Comparison of ENCODE assay signal across 8 cellular contexts in the genomic region with DNA sequence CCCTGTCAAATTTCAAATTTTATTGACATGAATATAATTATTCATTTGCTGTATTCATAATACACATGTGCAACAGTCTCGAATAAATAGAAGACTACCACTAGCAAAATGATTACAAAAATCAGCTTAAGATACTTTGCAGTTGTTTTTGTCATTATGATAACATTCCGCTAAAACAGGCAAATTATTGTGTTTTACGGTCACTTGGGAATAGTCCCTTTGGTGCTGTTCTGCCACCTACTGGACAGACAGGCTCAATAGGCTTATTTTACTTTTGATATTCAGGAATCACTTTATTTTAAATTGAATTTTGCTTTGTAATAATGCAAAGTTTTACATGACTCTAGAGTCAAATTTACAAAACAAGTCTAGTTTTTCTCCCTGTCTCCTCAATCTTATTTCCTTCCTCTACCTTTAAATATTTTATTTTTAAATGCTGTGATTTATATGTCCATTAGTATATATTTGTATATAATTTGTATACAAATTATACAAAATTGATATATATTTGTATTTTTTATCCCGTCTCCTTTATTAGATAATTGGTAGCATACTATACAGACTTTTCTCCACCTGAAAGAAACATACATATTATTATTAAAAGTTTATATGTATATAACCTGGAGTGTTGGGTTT.
DNase-seq lines count a peak whose midpoint lies in the region; ATAC-seq and TF ChIP-seq lines count a peak whose summit lies in the region.

No MANE protein-coding gene starts in this region.

- no peak overlapping the region for H3K27ac Mint-ChIP-seq in neural progenitor cell

- H3K4me2 ChIP-seq in neural progenitor cell, result no peak overlapping the region

- no peaks in the 10 kb centered on the region for H3K79me2 ChIP-seq in neural progenitor cell (ENCODE audit: low read depth)

- H3K27me3 ChIP-seq in dorsolateral prefrontal cortex, result no peaks in the 10 kb centered on the region
- H3K27me3 ChIP-seq in neural progenitor cell, result no peaks in the 10 kb centered on the region
- H3K27me3 ChIP-seq in effector memory CD4-positive, alpha-beta T cell (replicated peaks; ENCODE audit: control insufficient read depth, insufficient read depth, low read length, poor library complexity, severe bottlenecking), result no peaks in the 10 kb centered on the region

- ATAC-seq in HG02852 (IDR thresholded peaks at IDR 0.05; ENCODE audit: unreplicated experiment), result no peak

- H3K4me3 ChIP-seq in AG10803 (ENCODE audit: low read length), result no peak overlapping the region
- no peak overlapping the region for H3K4me3 ChIP-seq in GM12865 (ENCODE audit: low read depth, low read length)
- peak overlapping the region in 26 of 59 donors; percentile 0 to 46 (median 16) for H3K4me3 ChIP-seq in dorsolateral prefrontal cortex
- no peak overlapping the region for H3K4me3 ChIP-seq in neural progenitor cell
- no peak overlapping the region for H3K4me3 ChIP-seq in effector memory CD4-positive, alpha-beta T cell (ENCODE audit: insufficient read depth, low read depth, low read length, poor library complexity, severe bottlenecking)

- H3K27me3 Mint-ChIP-seq in neural progenitor cell (ENCODE audit: insufficient read depth, low read depth), result peaks cover 3% of the 10 kb centered on the region

- H4K20me1 ChIP-seq in neural progenitor cell (ENCODE audit: low read depth), result no peaks in the 10 kb centered on the region

- no peaks in the 10 kb centered on the region for H3K36me3 Mint-ChIP-seq in neural progenitor cell

- intact Hi-C loops in dorsolateral prefrontal cortex (cut with DNase I), result loop anchor here (5.0 to 10.0 kb wide), 7 partner anchors 124 to 714 kb away; no protein-coding TSS in a partner anchor

- H3F3A ChIP-seq in neural progenitor cell (ENCODE audit: low read depth), result peaks cover 24% of the 10 kb centered on the region

- H3K9ac ChIP-seq in neural progenitor cell, result no peak overlapping the region

- no peaks in the 10 kb centered on the region for H3K9me3 Mint-ChIP-seq in neural progenitor cell

- no peaks in the 10 kb centered on the region for H3K36me3 ChIP-seq in neural progenitor cell
- H3K36me3 ChIP-seq in effector memory CD4-positive, alpha-beta T cell (ENCODE audit: control insufficient read depth, insufficient read depth, low read length), result no peaks in the 10 kb centered on the region

- H3K4me1 ChIP-seq in neural progenitor cell, result peaks cover 16% of the 10 kb centered on the region
- no peaks in the 10 kb centered on the region for H3K4me1 ChIP-seq in effector memory CD4-positive, alpha-beta T cell (ENCODE audit: control insufficient read depth, insufficient read depth, low read length, poor library complexity, severe bottlenecking)

- no peaks in the 10 kb centered on the region for H3K9me3 ChIP-seq in neural progenitor cell (ENCODE audit: low read depth)
- no peaks in the 10 kb centered on the region for H3K9me3 ChIP-seq in effector memory CD4-positive, alpha-beta T cell (ENCODE audit: control insufficient read depth, low read length)

- no peak overlapping the region for H2AFZ ChIP-seq in neural progenitor cell (replicated peaks)

- no peak overlapping the region for H3K4me3 Mint-ChIP-seq in neural progenitor cell

- peak; percentile 62 for DNase-seq in AG10803 (ENCODE audit: low read depth)
- peak; percentile 47 for DNase-seq in GM12865 (ENCODE audit: low read depth)
- peak; percentile 7 for DNase-seq in NCI-H748 treated with DMSO at 0.1 percent for 48 hours (lab: John Stamatoyannopoulos, UW)
- DNase-seq in dorsolateral prefrontal cortex, result peak in 1 of 10 donors; percentile 22
- peak; percentile 62 for DNase-seq in neural progenitor cell (ENCODE audit: low spot score)
- DNase-seq in effector memory CD4-positive, alpha-beta T cell, result no peak
- DNase-seq in activated CD4-positive, CD25-positive, alpha-beta regulatory T cell treated with anti-CD3 and anti-CD28 coated beads, Interleukin-2, amount 50 U/mL, for 72 hours, result no peak

- TF ChIP-seq CTCF in AG10803 (conservative IDR thresholded peaks at IDR 0.05; ENCODE audit: low read length), result peak; percentile 93
- peak; percentile 60 for TF ChIP-seq CTCF in GM12865 (IDR thresholded peaks at IDR 0.05; ENCODE audit: insufficient read depth, low read depth, low read length, missing control alignments)
- TF ChIP-seq CTCF in dorsolateral prefrontal cortex (IDR thresholded peaks at IDR 0.05 in 54 of 56, conservative IDR thresholded peaks at IDR 0.05 in 2 of 56; ENCODE audit: low read depth in 1 of 56, partially characterized antibody in 56 of 56), result peak; percentile 53 to 89 (median 77)
- TF ChIP-seq CTCF in neural progenitor cell (IDR thresholded peaks at IDR 0.05), result peak; percentile 89

- H3K27ac ChIP-seq in dorsolateral prefrontal cortex, result peak overlapping the region in 5 of 59 donors; percentile 1 to 32 (median 24)
- no peak overlapping the region for H3K27ac ChIP-seq in neural progenitor cell
- H3K27ac ChIP-seq in effector memory CD4-positive, alpha-beta T cell (ENCODE audit: insufficient read depth, low read length, poor library complexity, severe bottlenecking), result no peak overlapping the region

- H3K4me1 Mint-ChIP-seq in neural progenitor cell, result peaks cover 15% of the 10 kb centered on the region

Comparison
In these comparisons a context has a peak if more than half of its experiments do, and no peak if none do; other contexts are left out.
1. DNase-seq: peak in AG10803 (single experiment), GM12865 (single experiment), NCI-H748 treated with DMSO at 0.1 percent for 48 hours (single experiment) and neural progenitor cell (single experiment); none in effector memory CD4-positive, alpha-beta T cell (0 of 3) and activated CD4-positive, CD25-positive, alpha-beta regulatory T cell treated with anti-CD3 and anti-CD28 coated beads, Interleukin-2, amount 50 U/mL, for 72 hours (single experiment).
2. Peak in every context shown above with its lines, with median percentiles within 50 percentile points of each other: CTCF ChIP-seq.